Comparison of ENCODE assay signal across 15 cellular contexts in the genomic region with DNA sequence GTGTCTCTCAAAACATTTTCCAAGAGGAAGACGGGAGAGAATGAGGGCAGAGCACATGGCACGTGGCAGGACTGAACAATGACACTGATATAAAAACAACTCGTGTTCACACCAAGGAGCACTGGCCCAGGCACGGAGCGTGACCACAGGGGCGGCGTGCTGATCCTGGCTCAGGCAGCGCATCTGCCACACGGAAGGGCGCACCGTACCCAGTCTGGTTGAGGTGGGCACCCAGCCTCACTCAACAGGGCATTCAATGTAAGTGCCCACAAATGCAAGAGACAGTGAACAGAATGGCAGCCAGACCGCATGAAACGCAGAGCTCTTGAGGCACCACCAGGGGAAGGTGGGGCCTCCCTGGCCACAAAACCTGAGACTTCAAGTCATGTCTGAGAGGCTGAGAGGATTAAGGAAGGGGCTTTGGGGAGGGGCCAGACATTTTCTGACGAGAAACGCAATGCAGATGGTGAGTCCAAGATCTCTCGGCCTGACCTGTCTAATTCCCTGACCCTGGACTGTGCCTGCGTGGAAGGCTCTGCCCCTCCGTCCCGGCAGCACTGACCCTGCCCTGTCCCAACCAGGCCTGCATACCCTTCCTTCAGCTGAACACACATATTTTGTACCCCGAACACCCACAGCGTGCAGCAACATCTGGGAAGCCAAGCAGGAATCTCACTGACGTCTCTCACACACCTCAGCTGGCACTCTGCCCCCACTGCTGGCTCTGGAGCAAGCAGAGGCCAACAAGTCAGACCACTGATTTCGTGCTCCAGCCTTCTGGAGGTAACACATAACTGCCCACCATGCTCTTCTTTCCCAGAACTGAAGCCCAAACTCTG. TPM values are rescaled to one million over a fixed set of nuclear protein-coding genes. Genes with fewer than 3 reads are reported as not detected.
A peak's percentile ranks its signal among the peaks of the same experiment; 100 is the strongest.
DNase-seq lines count a peak whose midpoint lies in the region; ATAC-seq and TF ChIP-seq lines count a peak whose summit lies in the region.
"Had no signal": no experiment of that assay in that cellular context is flagged by ENCODE, and none has a peak within 500 bp of the region (broad histone marks: within the 10 kb centered on the region; RNA-seq: fewer than 3 reads in every experiment).

No MANE protein-coding gene starts in this region.

- ATAC-seq in GM21737 (IDR thresholded peaks at IDR 0.05; ENCODE audit: unreplicated experiment) (no peak), left ventricle myocardium superior (no peak)
- ATAC-seq: left lung had no signal

- peaks cover 30% of the 10 kb centered on the region for H3K4me1 Mint-ChIP-seq in type B pancreatic cell (ENCODE audit: unreplicated experiment)

- peaks cover 3% of the 10 kb centered on the region for H3K36me3 Mint-ChIP-seq in type B pancreatic cell

- peak; percentile 21 for DNase-seq in activated naive CD4-positive, alpha-beta T cell treated with Interleukin-2 at 50 U/mL for 16 hours
- no peak for DNase-seq in activated naive CD4-positive, alpha-beta T cell treated with anti-CD3 and anti-CD28 coated beads, Interleukin-2, amount 50 U/mL, for 16 hours
- DNase-seq in RPMI8226 (peak; percentile 77), islet precursor cell (peak; percentile 48), type B pancreatic cell (ENCODE audit: extremely low spot score, unreplicated experiment) (no peak), NCI-H345 treated with DMSO at 0.1 percent for 48 hours (lab: John Stamatoyannopoulos, UW; ENCODE audit: unreplicated experiment) (no peak), left ventricle myocardium superior (no peak)
- DNase-seq: activated gamma-delta T cell treated with Interleukin-2 at 50 U/mL for 16 hours; foreskin melanocyte; left lung; MG63; NCI-H446 treated with DMSO at 0.1 percent for 48 hours; SHP77; stimulated activated CD4-positive, alpha-beta T cell treated with anti-CD3 and anti-CD28 coated beads, Interleukin-4, amount 100 ng/mL, for 1 hour had no signal

- H3K9me3 Mint-ChIP-seq in type B pancreatic cell: no peaks in the 10 kb centered on the region

- peak overlapping the region; percentile 56 for H3K27ac Mint-ChIP-seq in type B pancreatic cell

- no peak for TF ChIP-seq CTCF in type B pancreatic cell (conservative IDR thresholded peaks at IDR 0.05)

- H3K4me3 Mint-ChIP-seq in type B pancreatic cell: no peak overlapping the region

- H3K27me3 Mint-ChIP-seq in type B pancreatic cell: no peaks in the 10 kb centered on the region

- intact Hi-C loops in left ventricle myocardium superior (cut with micrococcal nuclease): no loop called here

RNA-seq across cellular contexts. Expression of a gene that starts 35.5 kb away (rescaled TPM):
- total RNA-seq in type B pancreatic cell (ENCODE audit: low replicate concordance) (31.0 and 38.9 TPM in 2 replicates), left ventricle myocardium superior (23.4 TPM)

Comparison
In these comparisons a context has a peak if more than half of its experiments do, and no peak if none do; other contexts are left out.
1. DNase-seq: peak in activated naive CD4-positive, alpha-beta T cell treated with Interleukin-2 at 50 U/mL for 16 hours (single experiment), RPMI8226 (single experiment) and islet precursor cell (single experiment); none in activated naive CD4-positive, alpha-beta T cell treated with anti-CD3 and anti-CD28 coated beads, Interleukin-2, amount 50 U/mL, for 16 hours (single experiment), type B pancreatic cell (single experiment), NCI-H345 treated with DMSO at 0.1 percent for 48 hours (single experiment) and left ventricle myocardium superior (single experiment).